In genomic region chr12:50261654-50262053, GRCh38 we compare ENCODE assay signal across 1 cellular context.
TF ChIP-seq lines count a peak whose summit lies in the region.

No MANE protein-coding gene starts in this region.

TF ChIP-seq in GM23338, 12 proteins besides CTCF, POLR2A, EP300 and RAD21 (continued from another document):
- TF ChIP-seq REST (IDR thresholded peaks at IDR 0.05; ENCODE audit: unreplicated experiment) (no peak), STAT1 (IDR thresholded peaks at IDR 0.05; ENCODE audit: unreplicated experiment) (no peak), NANOG (IDR thresholded peaks at IDR 0.05; ENCODE audit: borderline replicate concordance) (no peak), JUNB (IDR thresholded peaks at IDR 0.05; ENCODE audit: unreplicated experiment) (no peak), ZNF331 (CRISPR knock-in tag; IDR thresholded peaks at IDR 0.05; ENCODE audit: low read depth) (no peak), CREB1 (CRISPR knock-in tag; IDR thresholded peaks at IDR 0.05; ENCODE audit: low read depth) (no peak)
